ENCODE assay signal across 22 cellular contexts in the genomic region with DNA sequence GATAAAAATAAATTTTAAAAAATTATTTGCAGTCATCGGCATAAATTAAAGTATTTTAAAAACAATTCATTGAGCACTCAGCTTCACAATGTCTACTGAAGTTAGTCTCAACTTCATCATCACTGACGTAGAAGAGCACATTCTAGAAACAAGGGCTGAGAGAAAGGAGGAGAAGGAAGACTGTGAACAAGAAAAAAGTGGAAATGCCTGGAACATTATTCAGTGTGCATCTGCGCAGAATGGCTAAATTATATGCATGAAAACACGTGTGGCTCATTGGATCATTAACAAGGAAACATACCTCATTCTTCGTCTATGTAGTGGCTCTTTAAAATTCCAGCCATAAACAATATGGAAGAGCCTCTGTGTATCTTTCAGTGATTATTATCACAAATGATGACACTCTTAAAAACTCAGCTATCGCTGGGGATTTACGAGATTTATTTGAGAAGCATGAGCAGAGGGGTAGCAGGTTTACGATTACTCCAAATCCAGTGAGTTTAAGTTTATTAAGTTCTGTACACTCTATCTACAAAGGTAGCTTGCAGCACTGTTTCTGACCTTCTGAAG.
DNase-seq lines count a peak whose midpoint lies in the region; ATAC-seq and TF ChIP-seq lines count a peak whose summit lies in the region.
"Had no signal": no experiment of that assay in that cellular context is flagged by ENCODE, and none has a peak within 500 bp of the region (broad histone marks: within the 10 kb centered on the region; RNA-seq: fewer than 3 reads in every experiment).

No MANE protein-coding gene starts in this region.

- no peaks in the 10 kb centered on the region for H3K4me1 ChIP-seq in smooth muscle cell (ENCODE audit: low read depth)
- H3K4me1 ChIP-seq: SJSA1 had no signal

- H3K36me3 ChIP-seq in smooth muscle cell (ENCODE audit: low read depth): no peaks in the 10 kb centered on the region
- H3K36me3 ChIP-seq: SJSA1 had no signal

- H3K36me3 Mint-ChIP-seq in MCF 10A (ENCODE audit: insufficient read depth, unreplicated experiment): no peaks in the 10 kb centered on the region
- H3K36me3 Mint-ChIP-seq: CD8-positive, alpha-beta memory T cell had no signal

- no peaks in the 10 kb centered on the region for H4K20me1 ChIP-seq in smooth muscle cell (ENCODE audit: low read depth)

- no TSS peak for BruUV-seq in MCF 10A (replicated peaks; lab: Mats Ljungman, UMichigan)

- H3K4me2 ChIP-seq in smooth muscle cell: peak overlapping the region; percentile 66
- H3K4me2 ChIP-seq: KMS-11 had no signal

- no peak overlapping the region for H3K27ac Mint-ChIP-seq in MCF 10A (ENCODE audit: low read depth, unreplicated experiment)
- H3K27ac Mint-ChIP-seq: CD8-positive, alpha-beta memory T cell had no signal

- intact Hi-C loops in dorsolateral prefrontal cortex (cut with DNase I) (loop anchor here in 1 of 2 donors (10.0 kb wide), 1 partner anchor 230 kb away; no protein-coding TSS in a partner anchor), Right ventricle myocardium inferior (cut with DNase I) (no loop called here), MCF 10A (cut with micrococcal nuclease) (no loop called here)

- POLR2A ChIA-PET in MCF 10A (lab: Yijun Ruan, JAX): interaction anchor here (0.6 kb wide), 1 partner anchor 135 kb away, joined by 3 read pairs; no protein-coding TSS in a partner anchor

- no peaks in the 10 kb centered on the region for H3K4me1 Mint-ChIP-seq in MCF 10A (ENCODE audit: insufficient read depth, unreplicated experiment)
- H3K4me1 Mint-ChIP-seq: CD8-positive, alpha-beta memory T cell had no signal

- H3K4me3 Mint-ChIP-seq in MCF 10A (ENCODE audit: unreplicated experiment): no peak overlapping the region
- H3K4me3 Mint-ChIP-seq: CD8-positive, alpha-beta memory T cell; H9 had no signal

- 39% methylated on average over 8 of the region's 8 CpGs for WGBS in smooth muscle cell (ENCODE audit: low lambda C conversion rate)

- H3K9ac ChIP-seq in smooth muscle cell (ENCODE audit: low read depth): no peak overlapping the region
- H3K9ac ChIP-seq: GM23248, KMS-11 had no signal

- H3K79me2 ChIP-seq in smooth muscle cell (ENCODE audit: low read depth): no peaks in the 10 kb centered on the region

- peak overlapping the region; percentile 14 for H2AFZ ChIP-seq in smooth muscle cell (ENCODE audit: low read depth)
- H2AFZ ChIP-seq: GM23248 had no signal

- TF ChIP-seq CTCF in dorsolateral prefrontal cortex (IDR thresholded peaks at IDR 0.05 in 54 of 56, conservative IDR thresholded peaks at IDR 0.05 in 2 of 56; ENCODE audit: low read depth in 1 of 56, partially characterized antibody in 56 of 56) (peak in 1 of 56 donors; percentile 11), smooth muscle cell (IDR thresholded peaks at IDR 0.05; ENCODE audit: borderline replicate concordance, insufficient read depth, poor library complexity, severe bottlenecking) (no peak), MCF 10A (IDR thresholded peaks at IDR 0.05; ENCODE audit: unreplicated experiment) (no peak)

- peak overlapping the region in 58 of 59 donors; percentile 41 to 98 (median 88) for H3K27ac ChIP-seq in dorsolateral prefrontal cortex
- H3K27ac ChIP-seq in smooth muscle cell (ENCODE audit: low read depth): peak overlapping the region; percentile 35
- H3K27ac ChIP-seq: C4-2B, GM23248, KMS-11, SJSA1 had no signal

- peak; percentile 9 for DNase-seq in Ammon's horn (ENCODE audit: low spot score)
- DNase-seq in dorsolateral prefrontal cortex: no peak
- peak; percentile 73 for DNase-seq in medulla oblongata (ENCODE audit: extremely low spot score)
- DNase-seq in smooth muscle cell (lab: John Stamatoyannopoulos, UW; ENCODE audit: unreplicated experiment): no peak
- no peak for DNase-seq in Right ventricle myocardium inferior (ENCODE audit: missing footprints)
- DNase-seq in MCF 10A (ENCODE audit: unreplicated experiment): no peak
- DNase-seq: 8988T; AML-193; CD8-positive, alpha-beta memory T cell; GM23248; H9; MV-4-11; NCI-H1105 treated with DMSO at 0.1 percent for 48 hours; NCI-H2029 treated with DMSO at 0.1 percent for 48 hours; NCI-H2171 treated with DMSO at 0.1 percent for 48 hours; NCI-H526; OCI-M1 had no signal

- CTCF ChIA-PET in MCF 10A (lab: Yijun Ruan, JAX): interaction anchor here (0.5 kb wide), 1 partner anchor 502 kb away, joined by 3 read pairs; no protein-coding TSS in a partner anchor

- H3K9me3 ChIP-seq in smooth muscle cell (replicated peaks; ENCODE audit: low read depth): no peaks in the 10 kb centered on the region
- H3K9me3 ChIP-seq: SJSA1 had no signal

- no peak for ATAC-seq in HG02763 (IDR thresholded peaks at IDR 0.05; ENCODE audit: unreplicated experiment)
- no peak for ATAC-seq in Right ventricle myocardium inferior
- ATAC-seq in GM21381 (IDR thresholded peaks at IDR 0.05; ENCODE audit: unreplicated experiment): no peak

- H3K27me3 Mint-ChIP-seq in MCF 10A (ENCODE audit: insufficient read depth, unreplicated experiment): no peaks in the 10 kb centered on the region

- peaks cover 6% of the 10 kb centered on the region for H3K9me3 Mint-ChIP-seq in MCF 10A (ENCODE audit: unreplicated experiment)
- H3K9me3 Mint-ChIP-seq: CD8-positive, alpha-beta memory T cell; H9 had no signal

- H3K27me3 ChIP-seq in dorsolateral prefrontal cortex: no peaks in the 10 kb centered on the region
- no peaks in the 10 kb centered on the region for H3K27me3 ChIP-seq in smooth muscle cell (ENCODE audit: low read depth)
- H3K27me3 ChIP-seq: SJSA1 had no signal

- peaks cover 7% of the 10 kb centered on the region for H3F3A ChIP-seq in smooth muscle cell (ENCODE audit: low read depth)

- H3K4me3 ChIP-seq in dorsolateral prefrontal cortex: peak overlapping the region in 19 of 59 donors; percentile 1 to 49 (median 31)
- no peak overlapping the region for H3K4me3 ChIP-seq in smooth muscle cell
- H3K4me3 ChIP-seq: GM23248, SJSA1 had no signal

Comparison
In these comparisons a context has a peak if more than half of its experiments do, and no peak if none do; other contexts are left out.
1. DNase-seq: peak in Ammon's horn (single experiment) and medulla oblongata (single experiment); none in dorsolateral prefrontal cortex (0 of 10), smooth muscle cell (single experiment), Right ventricle myocardium inferior (single experiment) and MCF 10A (single experiment).